Comparison of ENCODE assay signal across 8 cellular contexts in the genomic region with DNA sequence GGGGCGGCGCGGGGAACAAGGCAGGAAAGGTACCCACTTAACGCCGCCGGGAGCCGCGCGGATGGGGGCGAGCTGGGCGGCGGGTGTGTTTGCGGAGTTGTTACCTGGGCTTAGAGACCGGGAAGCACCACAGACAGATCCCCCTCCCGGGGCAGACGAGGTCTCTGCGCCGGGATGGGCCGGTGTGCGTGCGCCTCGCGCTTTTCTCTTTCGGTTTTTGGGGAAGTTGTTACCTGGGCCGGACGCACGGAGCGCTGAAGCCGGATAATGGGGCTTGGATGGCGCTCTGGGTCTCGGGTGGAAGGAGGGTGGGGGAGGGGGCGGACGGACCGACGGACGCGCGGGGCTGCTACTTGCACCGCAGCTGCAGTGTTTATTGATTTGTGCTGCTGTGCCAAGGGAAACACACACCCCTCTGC. TPM values are rescaled to one million over a fixed set of nuclear protein-coding genes. Genes with fewer than 3 reads are reported as not detected.
DNase-seq lines count a peak whose midpoint lies in the region; ATAC-seq, FAIRE-seq and TF ChIP-seq lines count a peak whose summit lies in the region.

No MANE protein-coding gene starts in this region.

- no peaks in the 10 kb centered on the region for H3K9me3 ChIP-seq in H1 (ENCODE audit: insufficient read depth in 2 of 2, low read depth in 1 of 2, low read length in 1 of 2)

- H3K79me2 ChIP-seq in H1 (ENCODE audit: control insufficient read depth in 1 of 2, insufficient read depth in 2 of 2, low read length in 2 of 2), result no peaks in the 10 kb centered on the region

- peak; percentile 13 for ATAC-seq in GM19463 (IDR thresholded peaks at IDR 0.05; ENCODE audit: unreplicated experiment)

- H3K18ac ChIP-seq in H1 (ENCODE audit: extremely low read depth, low read length), result no peak overlapping the region

- no peak overlapping the region for H2BK5ac ChIP-seq in H1 (ENCODE audit: low read depth, low read length)

- POLR2A ChIA-PET in H1 (lab: Charles Lee; ENCODE audit: partially characterized antibody), result no interaction called here

- H3K4me1 Mint-ChIP-seq in CD14-positive monocyte, result peaks cover 22% of the 10 kb centered on the region
- peaks cover 51% of the 10 kb centered on the region for H3K4me1 Mint-ChIP-seq in stimulated activated naive CD8-positive, alpha-beta T cell treated with anti-CD3 and anti-CD28 coated beads, Interleukin-15, Interleukin-2, amounts not matched to agents 100 ng/mL and 50 ng/mL, for 24 hours (ENCODE audit: low read depth)

- no peak for TF ChIP-seq POLR2A in H1 (IDR thresholded peaks at IDR 0.05; ENCODE audit: control extremely low read depth in 1 of 2, low read depth in 2 of 2, low read length in 2 of 2)

- H3K27ac ChIP-seq in H1 (ENCODE audit: low read depth, low read length), result no peak overlapping the region

- TF ChIP-seq RAD21 in H1 (IDR thresholded peaks at IDR 0.05 in 1 of 2, conservative IDR thresholded peaks at IDR 0.05 in 1 of 2; ENCODE audit: low read depth in 2 of 2, low read length in 2 of 2), result peak in 1 of 2 experiments; percentile 1; a peak in 1 of 4 replicates

- WGBS in H1 (ENCODE audit: extremely low coverage in 1 of 2, insufficient coverage in 1 of 2, insufficient read length in 1 of 2, insufficient replicate concordance in 2 of 2, low coverage in 1 of 2, low lambda C conversion rate in 2 of 2, missing lambda C conversion rate in 1 of 2), 2 experiments, result 2% methylated on average over 9 of the region's 39 CpGs; no CpG with 5 or more reads in 1 of the 2 experiments

- H3K27me3 Mint-ChIP-seq in CD14-positive monocyte (ENCODE audit: low read depth in 3 of 3), result peaks cover 37 to 56% (median 37%) of the 10 kb centered on the region in 3 donors
- H3K27me3 Mint-ChIP-seq in stimulated activated naive CD8-positive, alpha-beta T cell treated with anti-CD3 and anti-CD28 coated beads, Interleukin-15, Interleukin-2, amounts not matched to agents 100 ng/mL and 50 ng/mL, for 24 hours, result no peaks in the 10 kb centered on the region

- peaks cover 2 to 8% of the 10 kb centered on the region in 2 experiments for H4K20me1 ChIP-seq in H1 (replicated peaks in 1 of 2; ENCODE audit: control insufficient read depth in 1 of 2, insufficient read depth in 2 of 2, low read length in 2 of 2)

- no peak overlapping the region for H3K14ac ChIP-seq in H1 (ENCODE audit: insufficient read length)

- no peak overlapping the region for H2BK120ac ChIP-seq in H1 (replicated peaks; ENCODE audit: low read depth, low read length)

- H3K56ac ChIP-seq in H1 (replicated peaks; ENCODE audit: insufficient read length, low read depth, low read length), result no peak overlapping the region

- H3K36me3 ChIP-seq in H1 (ENCODE audit: control insufficient read depth in 2 of 4, insufficient read depth in 4 of 4, low read length in 3 of 4), result no peaks in the 10 kb centered on the region; a peak in 1 of 8 replicates

- no peak for FAIRE-seq in H1 (lab: Jason Lieb, UNC)

- H3K4me2 ChIP-seq in H1 (ENCODE audit: insufficient read depth in 1 of 2, low read depth in 2 of 2, low read length in 2 of 2), result peak overlapping the region; percentile 78 to 91

- H2AFZ ChIP-seq in H1 (ENCODE audit: low read length), result no peak overlapping the region

- H4K5ac ChIP-seq in H1 (ENCODE audit: insufficient read length, low read depth, low read length), result no peak overlapping the region

- DNase-seq in CD14-positive monocyte (ENCODE audit: low spot score) (peak; percentile 47), KBM-7 (peak; percentile 57), H1 (ENCODE audit: low read depth in 1 of 2, low spot score in 2 of 2) (peak in 1 of 2 experiments; percentile 64), mucosa of gallbladder (ENCODE audit: low spot score) (peak; percentile 21), H4 (ENCODE audit: low spot score) (no peak)
- DNase-seq in activated CD8-positive, alpha-beta memory T cell treated with anti-CD3 and anti-CD28 coated beads for 24 hours, result peak; percentile 82

- H3K36me3 Mint-ChIP-seq in CD14-positive monocyte, result peaks cover 0 to 3% of the 10 kb centered on the region in 2 donors
- H3K36me3 Mint-ChIP-seq in stimulated activated naive CD8-positive, alpha-beta T cell treated with anti-CD3 and anti-CD28 coated beads, Interleukin-15, Interleukin-2, amounts not matched to agents 100 ng/mL and 50 ng/mL, for 24 hours (ENCODE audit: low read depth), result peaks cover 13% of the 10 kb centered on the region

- no peak overlapping the region for H4K91ac ChIP-seq in H1 (replicated peaks; ENCODE audit: insufficient read length, low read length)

- H4K8ac ChIP-seq in H1 (ENCODE audit: extremely low read depth, insufficient read depth, low read length), result no peak overlapping the region

- peaks cover 13 to 54% (median 31%) of the 10 kb centered on the region in 4 experiments for H3K27me3 ChIP-seq in H1 (replicated peaks in 1 of 4; ENCODE audit: control insufficient read depth in 3 of 4, extremely low read depth in 1 of 4, insufficient read depth in 3 of 4, low read length in 3 of 4)

- H3K4me3 Mint-ChIP-seq in CD14-positive monocyte, result peak overlapping the region; percentile 87 to 93
- H3K4me3 Mint-ChIP-seq in stimulated activated naive CD8-positive, alpha-beta T cell treated with anti-CD3 and anti-CD28 coated beads, Interleukin-15, Interleukin-2, amounts not matched to agents 100 ng/mL and 50 ng/mL, for 24 hours, result peak overlapping the region; percentile 92

- in situ Hi-C loops in KBM-7 (cut with MboI; ENCODE audit: low pct_unique_long_range_greater_than_20kb, low sequenced_read_pairs), result no loop called here

- no peak overlapping the region for H2BK12ac ChIP-seq in H1 (ENCODE audit: low read depth, low read length)

- H3K9me3 Mint-ChIP-seq in CD14-positive monocyte, result peaks cover 0 to 9% (median 4%) of the 10 kb centered on the region in 7 donors
- H3K9me3 Mint-ChIP-seq in stimulated activated naive CD8-positive, alpha-beta T cell treated with anti-CD3 and anti-CD28 coated beads, Interleukin-15, Interleukin-2, amounts not matched to agents 100 ng/mL and 50 ng/mL, for 24 hours, result no peaks in the 10 kb centered on the region

- H3K79me1 ChIP-seq in H1 (ENCODE audit: low read depth, low read length), result no peaks in the 10 kb centered on the region

- H3K4me3 ChIP-seq in H1 (ENCODE audit: extremely low read depth in 1 of 4, insufficient read depth in 2 of 4, low read depth in 3 of 4, low read length in 4 of 4), result peak overlapping the region; percentile 36 to 63 (median 44)

- H3K27ac Mint-ChIP-seq in CD14-positive monocyte, result peak overlapping the region in 2 of 7 donors; percentile 30 to 37
- peak overlapping the region; percentile 89 for H3K27ac Mint-ChIP-seq in stimulated activated naive CD8-positive, alpha-beta T cell treated with anti-CD3 and anti-CD28 coated beads, Interleukin-15, Interleukin-2, amounts not matched to agents 100 ng/mL and 50 ng/mL, for 24 hours

- no peak overlapping the region for H3K23ac ChIP-seq in H1 (ENCODE audit: insufficient read length)

- H2BK20ac ChIP-seq in H1 (ENCODE audit: low read length), result no peak overlapping the region

- intact Hi-C loops in CD14-positive monocyte (cut with micrococcal nuclease), result no loop called here

- H2AK5ac ChIP-seq in H1 (ENCODE audit: low read depth, low read length), result no peak overlapping the region

- H3K9ac ChIP-seq in H1 (replicated peaks in 1 of 4; ENCODE audit: extremely low read depth in 1 of 4, low read depth in 3 of 4, low read length in 3 of 4), result no peak overlapping the region

- CTCF ChIA-PET in H1 (lab: Charles Lee; ENCODE audit: partially characterized antibody), result no interaction called here

- H3K4ac ChIP-seq in H1 (replicated peaks; ENCODE audit: insufficient read length, low read depth, low read length), result no peak overlapping the region

- peaks cover 14% of the 10 kb centered on the region for H3K23me2 ChIP-seq in H1 (ENCODE audit: low read depth, low read length)

- TF ChIP-seq EP300 in H1 (IDR thresholded peaks at IDR 0.05; ENCODE audit: borderline replicate concordance in 1 of 2, low read depth in 2 of 2, low read length in 2 of 2), result no peak

- H3K4me1 ChIP-seq in H1 (replicated peaks in 1 of 4; ENCODE audit: control insufficient read depth in 3 of 4, insufficient read depth in 4 of 4, low read length in 3 of 4), result peaks cover 0 to 4% (median 3%) of the 10 kb centered on the region in 4 experiments; a peak in 4 of 7 replicates

- TF ChIP-seq CTCF in CD14-positive monocyte (IDR thresholded peaks at IDR 0.05) (no peak), H1 (IDR thresholded peaks at IDR 0.05; ENCODE audit: control extremely low read depth in 1 of 3, insufficient read depth in 1 of 3, low read depth in 1 of 3, low read length in 3 of 3) (no peak)

- H2BK15ac ChIP-seq in H1 (ENCODE audit: low read length), result no peak overlapping the region

TF ChIP-seq in H1, 55 proteins besides CTCF, POLR2A, EP300 and RAD21:
- TF ChIP-seq NRF1 (IDR thresholded peaks at IDR 0.05; ENCODE audit: low read depth, low read length), result no peak
- TF ChIP-seq TAF1 (IDR thresholded peaks at IDR 0.05; ENCODE audit: low read depth, low read length), result no peak
- no peak for TF ChIP-seq GTF2F1 (IDR thresholded peaks at IDR 0.05; ENCODE audit: borderline replicate concordance, low read depth, low read length)
- TF ChIP-seq, protein P1, sequence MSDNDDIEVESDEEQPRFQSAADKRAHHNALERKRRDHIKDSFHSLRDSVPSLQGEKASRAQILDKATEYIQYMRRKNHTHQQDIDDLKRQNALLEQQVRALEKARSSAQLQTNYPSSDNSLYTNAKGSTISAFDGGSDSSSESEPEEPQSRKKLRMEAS (IDR thresholded peaks at IDR 0.05), result no peak
- no peak for TF ChIP-seq SRF (IDR thresholded peaks at IDR 0.05; ENCODE audit: low read depth, low read length)
- no peak for TF ChIP-seq CHD2 (IDR thresholded peaks at IDR 0.05; ENCODE audit: low read length)

RNA-seq across cellular contexts. Expression of a gene that starts 1.2 kb away (rescaled TPM):
- under 1 TPM; 0.13 to 0.20 TPM for polyA plus RNA-seq in CD14-positive monocyte
- total RNA-seq in H1 (2021; fragmentation: NEBNext Ultra II Directional; extraction: Animal tissue kit (Norgen Biotek cat#: 25700)), result 0.15 and 0.23 TPM in 2 replicates
- polyA plus RNA-seq in H1 (2011; rRNA removed), result 0.03 and 0.08 TPM in 2 replicates
- 0.08 TPM for polyA plus RNA-seq in H1 (2011; cell fraction: cytosol; rRNA removed)
- 0.13 TPM for polyA plus RNA-seq in H1 (2011; cell fraction: nucleus; rRNA removed)
- polyA plus RNA-seq in H1 (2012, experiment 1 of 2), result 0.17 to 0.48 TPM (median 0.22 TPM) in 4 replicates
- polyA plus RNA-seq in H1 (2012, experiment 2 of 2), result not detected
- polyA plus RNA-seq in H1 (2013, experiment 1 of 2), result 0.06 TPM
- polyA plus RNA-seq in H1 (2013, experiment 2 of 2), result 0.06 TPM
- 0.16 and 0.24 TPM in 2 replicates for polyA minus RNA-seq in H1 (2011; rRNA and poly(A)+ RNA removed)
- polyA minus RNA-seq in H1 (2011; cell fraction: cytosol; rRNA and poly(A)+ RNA removed), result not detected
- polyA minus RNA-seq in H1 (2011; cell fraction: nucleus; rRNA and poly(A)+ RNA removed), result 1.1 TPM
- 52.5 TPM for total RNA-seq in mucosa of gallbladder
- total RNA-seq in H4 (2014; rRNA removed; shearing (Covaris generic)), result 10.6 and 12.2 TPM in 2 replicates
